ENCODE assay signal across 1 cellular context in genomic region chr19:11949201-11949600, GRCh38.
TF ChIP-seq lines count a peak whose summit lies in the region.

No MANE protein-coding gene starts in this region.

TF ChIP-seq in HepG2, 621 proteins besides CTCF, POLR2A, EP300 and RAD21:
- TF ChIP-seq ZNF616 (CRISPR knock-in tag; IDR thresholded peaks at IDR 0.05; ENCODE audit: low read depth) (no peak), ZNF75D (CRISPR knock-in tag; IDR thresholded peaks at IDR 0.05; ENCODE audit: borderline replicate concordance) (0 out of 2 replicates have a peak, but pooled peaks have one; percentile 22)
